1 cellular context compared by ENCODE assay signal in the genomic region with DNA sequence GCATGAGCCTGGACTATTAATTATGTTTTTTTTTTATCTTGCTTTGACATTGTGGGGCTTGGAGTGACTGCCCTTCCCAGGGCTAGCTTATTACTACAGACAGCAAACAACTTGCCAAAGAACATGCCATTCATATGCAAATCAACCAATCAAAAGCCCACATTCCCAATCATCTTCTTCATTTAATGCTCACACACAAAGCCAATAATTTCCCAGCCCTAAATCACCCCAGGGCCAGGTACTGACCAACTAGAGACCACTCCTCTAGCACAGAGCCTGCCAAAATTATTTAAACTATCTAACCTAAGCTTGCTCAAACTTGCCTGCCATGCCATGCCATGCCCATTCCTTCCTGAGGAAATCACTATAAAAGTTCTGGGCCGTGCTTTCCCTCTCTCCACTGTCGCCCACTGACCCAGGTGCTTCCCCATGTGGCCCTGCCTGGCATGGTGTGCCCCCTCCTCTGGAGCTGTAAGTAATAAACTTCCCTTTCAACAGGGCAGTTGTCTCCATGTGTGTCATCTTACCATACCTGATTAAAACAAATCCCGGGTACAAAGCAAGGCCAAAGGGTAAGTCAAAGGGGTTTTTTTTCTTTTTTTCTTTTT.
TF ChIP-seq lines count a peak whose summit lies in the region.

No MANE protein-coding gene starts in this region.

TF ChIP-seq in K562, 482 proteins besides CTCF, POLR2A, EP300 and RAD21:
- no peak for TF ChIP-seq MCM2 (IDR thresholded peaks at IDR 0.05; ENCODE audit: low read depth)
- TF ChIP-seq SMC3 (conservative IDR thresholded peaks at IDR 0.05; ENCODE audit: insufficient read depth, low read depth, low read length), result no peak
- TF ChIP-seq, protein P1, sequence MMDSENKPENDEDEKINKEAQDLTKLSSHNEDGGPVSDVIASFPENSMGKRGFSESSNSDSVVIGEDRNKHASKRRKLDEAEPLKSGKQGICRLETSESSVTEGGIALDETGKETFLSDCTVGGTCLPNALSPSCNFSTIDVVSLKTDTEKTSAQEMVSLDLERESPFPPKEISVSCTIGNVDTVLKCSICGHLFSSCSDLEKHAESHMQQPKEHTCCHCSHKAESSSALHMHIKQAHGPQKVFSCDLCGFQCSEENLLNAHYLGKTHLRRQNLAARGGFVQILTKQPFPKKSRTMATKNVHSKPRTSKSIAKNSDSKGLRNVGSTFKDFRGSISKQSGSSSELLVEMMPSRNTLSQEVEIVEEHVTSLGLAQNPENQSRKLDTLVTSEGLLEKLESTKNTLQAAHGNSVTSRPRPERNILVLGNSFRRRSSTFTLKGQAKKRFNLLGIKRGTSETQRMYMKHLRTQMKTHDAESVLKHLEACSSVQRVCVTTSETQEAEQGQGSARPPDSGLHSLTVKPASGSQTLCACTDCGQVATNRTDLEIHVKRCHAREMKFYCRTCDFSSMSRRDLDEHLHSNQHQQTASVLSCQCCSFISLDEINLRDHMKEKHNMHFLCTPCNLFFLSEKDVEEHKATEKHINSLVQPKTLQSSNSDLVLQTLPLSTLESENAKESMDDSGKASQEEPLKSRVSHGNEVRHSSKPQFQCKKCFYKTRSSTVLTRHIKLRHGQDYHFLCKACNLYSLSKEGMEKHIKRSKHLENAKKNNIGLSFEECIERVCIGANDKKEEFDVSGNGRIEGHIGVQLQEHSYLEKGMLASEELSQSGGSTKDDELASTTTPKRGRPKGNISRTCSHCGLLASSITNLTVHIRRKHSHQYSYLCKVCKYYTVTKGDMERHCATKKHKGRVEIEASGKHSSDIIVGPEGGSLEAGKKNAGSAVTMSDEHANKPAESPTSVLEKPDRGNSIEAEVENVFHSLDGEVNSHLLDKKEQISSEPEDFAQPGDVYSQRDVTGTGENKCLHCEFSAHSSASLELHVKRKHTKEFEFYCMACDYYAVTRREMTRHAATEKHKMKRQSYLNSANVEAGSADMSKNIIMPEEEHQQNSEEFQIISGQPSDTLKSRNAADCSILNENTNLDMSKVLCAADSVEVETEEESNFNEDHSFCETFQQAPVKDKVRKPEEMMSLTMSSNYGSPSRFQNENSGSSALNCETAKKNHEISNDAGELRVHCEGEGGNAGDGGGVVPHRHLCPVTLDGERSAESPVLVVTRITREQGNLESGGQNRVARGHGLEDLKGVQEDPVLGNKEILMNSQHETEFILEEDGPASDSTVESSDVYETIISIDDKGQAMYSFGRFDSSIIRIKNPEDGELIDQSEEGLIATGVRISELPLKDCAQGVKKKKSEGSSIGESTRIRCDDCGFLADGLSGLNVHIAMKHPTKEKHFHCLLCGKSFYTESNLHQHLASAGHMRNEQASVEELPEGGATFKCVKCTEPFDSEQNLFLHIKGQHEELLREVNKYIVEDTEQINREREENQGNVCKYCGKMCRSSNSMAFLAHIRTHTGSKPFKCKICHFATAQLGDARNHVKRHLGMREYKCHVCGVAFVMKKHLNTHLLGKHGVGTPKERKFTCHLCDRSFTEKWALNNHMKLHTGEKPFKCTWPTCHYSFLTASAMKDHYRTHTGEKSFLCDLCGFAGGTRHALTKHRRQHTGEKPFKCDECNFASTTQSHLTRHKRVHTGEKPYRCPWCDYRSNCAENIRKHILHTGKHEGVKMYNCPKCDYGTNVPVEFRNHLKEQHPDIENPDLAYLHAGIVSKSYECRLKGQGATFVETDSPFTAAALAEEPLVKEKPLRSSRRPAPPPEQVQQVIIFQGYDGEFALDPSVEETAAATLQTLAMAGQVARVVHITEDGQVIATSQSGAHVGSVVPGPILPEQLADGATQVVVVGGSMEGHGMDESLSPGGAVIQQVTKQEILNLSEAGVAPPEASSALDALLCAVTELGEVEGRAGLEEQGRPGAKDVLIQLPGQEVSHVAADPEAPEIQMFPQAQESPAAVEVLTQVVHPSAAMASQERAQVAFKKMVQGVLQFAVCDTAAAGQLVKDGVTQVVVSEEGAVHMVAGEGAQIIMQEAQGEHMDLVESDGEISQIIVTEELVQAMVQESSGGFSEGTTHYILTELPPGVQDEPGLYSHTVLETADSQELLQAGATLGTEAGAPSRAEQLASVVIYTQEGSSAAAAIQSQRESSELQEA (IDR thresholded peaks at IDR 0.05; ENCODE audit: low read depth), result no peak
- TF ChIP-seq, protein P2, sequence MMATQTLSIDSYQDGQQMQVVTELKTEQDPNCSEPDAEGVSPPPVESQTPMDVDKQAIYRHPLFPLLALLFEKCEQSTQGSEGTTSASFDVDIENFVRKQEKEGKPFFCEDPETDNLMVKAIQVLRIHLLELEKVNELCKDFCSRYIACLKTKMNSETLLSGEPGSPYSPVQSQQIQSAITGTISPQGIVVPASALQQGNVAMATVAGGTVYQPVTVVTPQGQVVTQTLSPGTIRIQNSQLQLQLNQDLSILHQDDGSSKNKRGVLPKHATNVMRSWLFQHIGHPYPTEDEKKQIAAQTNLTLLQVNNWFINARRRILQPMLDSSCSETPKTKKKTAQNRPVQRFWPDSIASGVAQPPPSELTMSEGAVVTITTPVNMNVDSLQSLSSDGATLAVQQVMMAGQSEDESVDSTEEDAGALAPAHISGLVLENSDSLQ (IDR thresholded peaks at IDR 0.05), result 0 out of 2 replicates have a peak, but pooled peaks have one; percentile 8
- TF ChIP-seq PHB (CRISPR knock-in tag; IDR thresholded peaks at IDR 0.05), result no peak
